ENCODE assay signal across 29 cellular contexts in genomic region chr19:54319049-54319448, GRCh38. TPM values are rescaled to one million over a fixed set of nuclear protein-coding genes. Genes with fewer than 3 reads are reported as not detected.
DNase-seq lines count a peak whose midpoint lies in the region; ATAC-seq, FAIRE-seq and TF ChIP-seq lines count a peak whose summit lies in the region.
"Had no signal": no experiment of that assay in that cellular context is flagged by ENCODE, and none has a peak within 500 bp of the region (broad histone marks: within the 10 kb centered on the region; RNA-seq: fewer than 3 reads in every experiment).

No MANE protein-coding gene starts in this region.

- peak overlapping the region; percentile 59 for H3K4me2 ChIP-seq in OCI-LY3 (ENCODE audit: low read length)
- H3K4me2 ChIP-seq: SK-N-SH had no signal

- no peak for FAIRE-seq in kidney (lab: Jason Lieb, UNC)

- TF ChIP-seq EP300 in tibial nerve (IDR thresholded peaks at IDR 0.05), result peak; percentile 37 to 45

- peaks cover 13% of the 10 kb centered on the region for H3K4me1 ChIP-seq in OCI-LY3 (ENCODE audit: low read length)
- no peaks in the 10 kb centered on the region for H3K4me1 ChIP-seq in kidney (ENCODE audit: control insufficient read depth in 1 of 2, insufficient read depth in 1 of 2, low read depth in 1 of 2, low read length in 2 of 2)
- no peaks in the 10 kb centered on the region for H3K4me1 ChIP-seq in tibial nerve
- no peaks in the 10 kb centered on the region for H3K4me1 ChIP-seq in prostate gland (replicated peaks)
- H3K4me1 ChIP-seq: esophagus squamous epithelium, gastroesophageal sphincter, Peyer's patch, transverse colon had no signal

- no peaks in the 10 kb centered on the region for H3K79me2 ChIP-seq in OCI-LY3 (ENCODE audit: low read length)

- H3K27me3 ChIP-seq in OCI-LY3 (ENCODE audit: low read depth, low read length) (peaks cover 48% of the 10 kb centered on the region), tibial nerve (peaks cover 0 to 9% of the 10 kb centered on the region in 2 donors), prostate gland (replicated peaks; ENCODE audit: insufficient read depth) (no peaks in the 10 kb centered on the region)
- H3K27me3 ChIP-seq: Peyer's patch had no signal

- H3K4me3 ChIP-seq in OCI-LY3 (ENCODE audit: low read length) (peak overlapping the region; percentile 27), kidney (ENCODE audit: low read length in 2 of 2) (no peak overlapping the region), tibial nerve (no peak overlapping the region), prostate gland (no peak overlapping the region)
- H3K4me3 ChIP-seq: esophagus squamous epithelium, gastroesophageal sphincter, Peyer's patch, transverse colon had no signal

- no peak overlapping the region for H2AFZ ChIP-seq in OCI-LY3 (ENCODE audit: low read depth, low read length)

- no peak for ATAC-seq in HG03521 (IDR thresholded peaks at IDR 0.05; ENCODE audit: unreplicated experiment)
- ATAC-seq: activated CD4-positive, CD25-positive, alpha-beta regulatory T cell treated with anti-CD3 and anti-CD28 coated beads, Interleukin-2, amount 50 U/mL, for 24 hours; effector memory CD8-positive, alpha-beta T cell; gastroesophageal sphincter; HCT116; natural killer cell treated with Interleukin-12 subunit alpha and Interleukin-12 subunit beta and Interleukin-15 and Interleukin-18, amount 100 ng/mL, for 72 hours; stimulated activated naive CD8-positive, alpha-beta T cell treated with anti-CD3 and anti-CD28 coated beads, Interleukin-15, amount 100 ng/mL, for 72 hours had no signal

- no peaks in the 10 kb centered on the region for H3K9me3 Mint-ChIP-seq in IgD-negative memory B cell
- H3K9me3 Mint-ChIP-seq: effector memory CD8-positive, alpha-beta T cell; natural killer cell treated with Interleukin-12 subunit alpha and Interleukin-12 subunit beta and Interleukin-15 and Interleukin-18, amount 100 ng/mL, for 72 hours; stimulated activated naive CD8-positive, alpha-beta T cell treated with anti-CD3 and anti-CD28 coated beads, Interleukin-15, amount 100 ng/mL, for 72 hours had no signal

- no peaks in the 10 kb centered on the region for H3K36me3 Mint-ChIP-seq in IgD-negative memory B cell
- H3K36me3 Mint-ChIP-seq: natural killer cell treated with Interleukin-12 subunit alpha and Interleukin-12 subunit beta and Interleukin-15 and Interleukin-18, amount 100 ng/mL, for 72 hours had no signal

- peaks cover 2 to 6% (median 4%) of the 10 kb centered on the region in 3 donors for H3K4me1 Mint-ChIP-seq in IgD-negative memory B cell
- H3K4me1 Mint-ChIP-seq: stimulated activated naive CD8-positive, alpha-beta T cell treated with anti-CD3 and anti-CD28 coated beads, Interleukin-15, amount 100 ng/mL, for 72 hours had no signal

- peak overlapping the region in 2 of 3 donors; percentile 2 to 91 for H3K27ac Mint-ChIP-seq in IgD-negative memory B cell
- H3K27ac Mint-ChIP-seq: effector memory CD8-positive, alpha-beta T cell; natural killer cell treated with Interleukin-12 subunit alpha and Interleukin-12 subunit beta and Interleukin-15 and Interleukin-18, amount 100 ng/mL, for 72 hours; stimulated activated naive CD8-positive, alpha-beta T cell treated with anti-CD3 and anti-CD28 coated beads, Interleukin-15, amount 100 ng/mL, for 72 hours had no signal

- no peak overlapping the region for H3K9ac ChIP-seq in OCI-LY3 (ENCODE audit: low read length)
- no peak overlapping the region for H3K9ac ChIP-seq in kidney (ENCODE audit: low read length in 2 of 2)
- H3K9ac ChIP-seq: SK-N-SH had no signal

- H3K4me3 Mint-ChIP-seq in IgD-negative memory B cell, result peak overlapping the region in 3 of 4 donors; percentile 0 to 54 (median 29)
- H3K4me3 Mint-ChIP-seq: effector memory CD8-positive, alpha-beta T cell; natural killer cell treated with Interleukin-12 subunit alpha and Interleukin-12 subunit beta and Interleukin-15 and Interleukin-18, amount 100 ng/mL, for 72 hours; stimulated activated naive CD8-positive, alpha-beta T cell treated with anti-CD3 and anti-CD28 coated beads, Interleukin-15, amount 100 ng/mL, for 72 hours had no signal

- WGBS in tibial nerve, 2 donors, result 65 to 77% methylated on average over 7 of the region's 7 CpGs
- WGBS in prostate gland, result 71% methylated on average over 7 of the region's 7 CpGs

- intact Hi-C loops in kidney (cut with DNase I), result no loop called here
- intact Hi-C loops in prostate gland (cut with DNase I), result no loop called here

- TF ChIP-seq CTCF in OCI-LY3 (IDR thresholded peaks at IDR 0.05; ENCODE audit: low read depth, low read length) (no peak), kidney (IDR thresholded peaks at IDR 0.05; ENCODE audit: borderline replicate concordance, extremely low read depth, insufficient read depth) (no peak), tibial nerve (IDR thresholded peaks at IDR 0.05) (no peak), prostate gland (IDR thresholded peaks at IDR 0.05) (no peak)

- H3K27me3 Mint-ChIP-seq in IgD-negative memory B cell, result peaks cover 3% of the 10 kb centered on the region

- H3K9me3 ChIP-seq in OCI-LY3 (ENCODE audit: insufficient read depth, low read length), result no peaks in the 10 kb centered on the region
- H3K9me3 ChIP-seq in kidney (ENCODE audit: control insufficient read depth in 1 of 2, low read length in 2 of 2), result no peaks in the 10 kb centered on the region
- H3K9me3 ChIP-seq in tibial nerve, result peaks cover 0 to 4% (median 0%) of the 10 kb centered on the region in 4 donors
- H3K9me3 ChIP-seq in prostate gland, result no peaks in the 10 kb centered on the region
- H3K9me3 ChIP-seq: esophagus squamous epithelium, gastroesophageal sphincter, Peyer's patch, SK-N-SH, transverse colon had no signal

- DNase-seq in kidney (peak; percentile 20), tibial nerve (ENCODE audit: low spot score in 2 of 2) (no peak), prostate gland (ENCODE audit: low spot score) (no peak), SKM-1 treated with dmso at 0.1 percent for 144 hours (lab: John Stamatoyannopoulos, UW; ENCODE audit: unreplicated experiment) (no peak), SHP77 treated with DMSO at 0.1 percent for 48 hours (lab: John Stamatoyannopoulos, UW) (no peak)
- DNase-seq: COR-L47; DMS79 treated with DMSO at 0.1 percent for 48 hours; effector memory CD8-positive, alpha-beta T cell; esophagus squamous epithelium; mesendoderm; MM.1S; NCI-H1694 treated with DMSO at 0.1 percent for 48 hours; NCI-H226; NCI-H774; Peyer's patch; posterior cingulate gyrus; SK-N-SH; stimulated activated naive CD8-positive, alpha-beta T cell treated with anti-CD3 and anti-CD28 coated beads, Interleukin-15, amount 100 ng/mL, for 72 hours; T1000; transverse colon had no signal

- H3K27ac ChIP-seq in OCI-LY3 (ENCODE audit: low read length) (0 out of 2 replicates have a peak overlapping the region, but pooled peaks have one; percentile 3), kidney (ENCODE audit: low read depth in 2 of 2, low read length in 2 of 2) (no peak overlapping the region), tibial nerve (no peak overlapping the region), prostate gland (no peak overlapping the region)
- H3K27ac ChIP-seq: esophagus squamous epithelium, gastroesophageal sphincter, Peyer's patch, transverse colon had no signal

- H4K20me1 ChIP-seq in OCI-LY3 (ENCODE audit: insufficient read depth, low read length), result no peaks in the 10 kb centered on the region

- no peaks in the 10 kb centered on the region for H3K36me3 ChIP-seq in OCI-LY3 (replicated peaks; ENCODE audit: low read depth, low read length)
- H3K36me3 ChIP-seq in kidney (ENCODE audit: control insufficient read depth in 1 of 2, insufficient read depth in 2 of 2, low read length in 2 of 2), result no peaks in the 10 kb centered on the region
- H3K36me3 ChIP-seq in tibial nerve, result no peaks in the 10 kb centered on the region
- no peaks in the 10 kb centered on the region for H3K36me3 ChIP-seq in prostate gland
- H3K36me3 ChIP-seq: esophagus squamous epithelium, gastroesophageal sphincter, Peyer's patch, transverse colon had no signal

- TF ChIP-seq POLR2A in tibial nerve (IDR thresholded peaks at IDR 0.05), result no peak
- TF ChIP-seq POLR2A in prostate gland (IDR thresholded peaks at IDR 0.05), result no peak

RNA-seq across cellular contexts. Expression of gene LILRA5, which starts 6.1 kb away (rescaled TPM):
- polyA plus RNA-seq in IgD-negative memory B cell (0.59 TPM), kidney (ENCODE audit: insufficient read depth, low read depth, low replicate concordance) (1.4 TPM)
- total RNA-seq in kidney (5.9 TPM), tibial nerve (1 to 10 TPM in 2 of 4 donors, under 1 TPM in 1, not detected in 1; 0.42 to 3.9 (median 1.4) TPM), prostate gland (1 to 10 TPM in 1 of 2 donors, not detected in 1; 1.2 TPM)
- total RNA-seq: activated CD8-positive, alpha-beta memory T cell treated with anti-CD3 and anti-CD28 coated beads for 36 hours; natural killer cell treated with Interleukin-12 subunit alpha and Interleukin-12 subunit beta and Interleukin-15 and Interleukin-18, amount 100 ng/mL, for 72 hours had no signal
- polyA plus RNA-seq: SK-N-SH had no signal

RNA-seq across cellular contexts. Expression of gene LILRA4, which starts 19.9 kb away (rescaled TPM):
- polyA plus RNA-seq in IgD-negative memory B cell, result 6.4 TPM
- 0.69 TPM for total RNA-seq in kidney
- not detected for polyA plus RNA-seq in kidney (ENCODE audit: insufficient read depth, low read depth, low replicate concordance)
- total RNA-seq in tibial nerve, result not detected
- total RNA-seq in prostate gland, result 1 to 10 TPM; 1.7 to 2.3 TPM
- total RNA-seq: activated CD8-positive, alpha-beta memory T cell treated with anti-CD3 and anti-CD28 coated beads for 36 hours; gastroesophageal sphincter; kidney epithelial cell; natural killer cell treated with Interleukin-12 subunit alpha and Interleukin-12 subunit beta and Interleukin-15 and Interleukin-18, amount 100 ng/mL, for 72 hours; Peyer's patch had no signal
- polyA plus RNA-seq: SK-N-SH had no signal

RNA-seq across cellular contexts. Expression of gene LILRB2, which starts 38.1 kb away (rescaled TPM):
- polyA plus RNA-seq in IgD-negative memory B cell (1.2 TPM), kidney (ENCODE audit: insufficient read depth, low read depth, low replicate concordance) (1.9 TPM)
- total RNA-seq in kidney (11.5 TPM), tibial nerve (1 to 10 TPM; 1.6 to 8.4 (median 4.4) TPM), prostate gland (1 to 10 TPM in 1 of 2 donors, under 1 TPM in 1; 0.09 to 1.4 TPM)
- total RNA-seq: activated CD8-positive, alpha-beta memory T cell treated with anti-CD3 and anti-CD28 coated beads for 36 hours; kidney epithelial cell had no signal
- polyA plus RNA-seq: SK-N-SH had no signal

RNA-seq across cellular contexts. Expression of gene LAIR1, which starts 45.7 kb away (rescaled TPM):
- polyA plus RNA-seq in IgD-negative memory B cell (59.1 TPM), kidney (ENCODE audit: insufficient read depth, low read depth, low replicate concordance) (4.1 TPM)
- total RNA-seq in kidney (41.9 TPM), tibial nerve (10 to 100 TPM; 15.5 to 59.1 (median 31.1) TPM), prostate gland (10 to 100 TPM in 1 of 2 donors, 1 to 10 TPM in 1; 7.2 to 19.7 TPM)
- polyA plus RNA-seq: SK-N-SH had no signal
